ENCODE assay signal across 8 cellular contexts in genomic region chr9:114385412-114386181, GRCh38. TPM values are rescaled to one million over a fixed set of nuclear protein-coding genes. Genes with fewer than 3 reads are reported as not detected.
DNase-seq lines count a peak whose midpoint lies in the region; ATAC-seq and TF ChIP-seq lines count a peak whose summit lies in the region.

No MANE protein-coding gene starts in this region.

- no peaks in the 10 kb centered on the region for H3K27me3 ChIP-seq in skeletal muscle satellite cell (ENCODE audit: control insufficient read depth, insufficient read depth, low read length)

- intact Hi-C loops in left ventricle myocardium superior (cut with micrococcal nuclease), result no loop called here

- peak overlapping the region; percentile 55 for H3K9ac ChIP-seq in skeletal muscle satellite cell (ENCODE audit: low read depth, low read length)

- peak overlapping the region; percentile 5 for H3K4me3 ChIP-seq in skeletal muscle satellite cell (ENCODE audit: low read length)

- peak; percentile 86 for ATAC-seq in GM18907 (IDR thresholded peaks at IDR 0.05; ENCODE audit: unreplicated experiment)
- ATAC-seq in HG03139 (IDR thresholded peaks at IDR 0.05; ENCODE audit: unreplicated experiment), result peak; percentile 81
- peak; percentile 89 for ATAC-seq in SK-N-SH treated with all-trans-retinoic acid at 6 μM for 48 hours
- peak; percentile 78 to 88 for ATAC-seq in activated naive CD4-positive, alpha-beta T cell treated with anti-CD3 and anti-CD28 coated beads, Interleukin-2, amount 50 U/mL, for 72 hours
- peak; percentile 28 for ATAC-seq in left ventricle myocardium superior

- peak overlapping the region; percentile 99 for H3K4me2 ChIP-seq in skeletal muscle satellite cell (ENCODE audit: low read length)

- peaks cover 57% of the 10 kb centered on the region for H3K4me1 ChIP-seq in skeletal muscle satellite cell (ENCODE audit: control insufficient read depth, insufficient read depth, low read length)

- H3K9me3 Mint-ChIP-seq in activated naive CD4-positive, alpha-beta T cell treated with anti-CD3 and anti-CD28 coated beads, Interleukin-2, amount 50 U/mL, for 72 hours, result no peaks in the 10 kb centered on the region

- H3K36me3 ChIP-seq in skeletal muscle satellite cell (ENCODE audit: insufficient read depth, low read length), result no peaks in the 10 kb centered on the region

- H3K9me3 ChIP-seq in skeletal muscle satellite cell (replicated peaks; ENCODE audit: low read length), result no peaks in the 10 kb centered on the region

- peak; percentile 81 to 95 for DNase-seq in activated naive CD4-positive, alpha-beta T cell treated with anti-CD3 and anti-CD28 coated beads, Interleukin-2, amount 50 U/mL, for 72 hours (ENCODE audit: low spot score in 2 of 2)
- DNase-seq in left ventricle myocardium superior, result peak; percentile 67
- DNase-seq in GM19240 (ENCODE audit: insufficient read length, low spot score), result no peak
- DNase-seq in NCI-H2081 treated with DMSO at 0.1 percent for 48 hours (lab: John Stamatoyannopoulos, UW), result no peak

- H3K36me3 Mint-ChIP-seq in activated naive CD4-positive, alpha-beta T cell treated with anti-CD3 and anti-CD28 coated beads, Interleukin-2, amount 50 U/mL, for 72 hours, result peaks cover 62 to 73% of the 10 kb centered on the region in 2 donors

- peak overlapping the region; percentile 99 to 100 for H3K27ac Mint-ChIP-seq in activated naive CD4-positive, alpha-beta T cell treated with anti-CD3 and anti-CD28 coated beads, Interleukin-2, amount 50 U/mL, for 72 hours

TF ChIP-seq in SK-N-SH treated with all-trans-retinoic acid at 6 μM for 48 hours, 23 proteins besides CTCF, POLR2A, EP300 and RAD21:
- no peak for TF ChIP-seq ZFP3 (CRISPR knock-in tag; IDR thresholded peaks at IDR 0.05)
- TF ChIP-seq, protein P1, sequence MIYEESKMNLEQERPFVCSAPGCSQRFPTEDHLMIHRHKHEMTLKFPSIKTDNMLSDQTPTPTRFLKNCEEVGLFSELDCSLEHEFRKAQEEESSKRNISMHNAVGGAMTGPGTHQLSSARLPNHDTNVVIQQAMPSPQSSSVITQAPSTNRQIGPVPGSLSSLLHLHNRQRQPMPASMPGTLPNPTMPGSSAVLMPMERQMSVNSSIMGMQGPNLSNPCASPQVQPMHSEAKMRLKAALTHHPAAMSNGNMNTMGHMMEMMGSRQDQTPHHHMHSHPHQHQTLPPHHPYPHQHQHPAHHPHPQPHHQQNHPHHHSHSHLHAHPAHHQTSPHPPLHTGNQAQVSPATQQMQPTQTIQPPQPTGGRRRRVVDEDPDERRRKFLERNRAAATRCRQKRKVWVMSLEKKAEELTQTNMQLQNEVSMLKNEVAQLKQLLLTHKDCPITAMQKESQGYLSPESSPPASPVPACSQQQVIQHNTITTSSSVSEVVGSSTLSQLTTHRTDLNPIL (CRISPR knock-in tag; IDR thresholded peaks at IDR 0.05; ENCODE audit: low read depth), result no peak
- no peak for TF ChIP-seq OSR1 (CRISPR knock-in tag; IDR thresholded peaks at IDR 0.05)
- TF ChIP-seq, protein P2, sequence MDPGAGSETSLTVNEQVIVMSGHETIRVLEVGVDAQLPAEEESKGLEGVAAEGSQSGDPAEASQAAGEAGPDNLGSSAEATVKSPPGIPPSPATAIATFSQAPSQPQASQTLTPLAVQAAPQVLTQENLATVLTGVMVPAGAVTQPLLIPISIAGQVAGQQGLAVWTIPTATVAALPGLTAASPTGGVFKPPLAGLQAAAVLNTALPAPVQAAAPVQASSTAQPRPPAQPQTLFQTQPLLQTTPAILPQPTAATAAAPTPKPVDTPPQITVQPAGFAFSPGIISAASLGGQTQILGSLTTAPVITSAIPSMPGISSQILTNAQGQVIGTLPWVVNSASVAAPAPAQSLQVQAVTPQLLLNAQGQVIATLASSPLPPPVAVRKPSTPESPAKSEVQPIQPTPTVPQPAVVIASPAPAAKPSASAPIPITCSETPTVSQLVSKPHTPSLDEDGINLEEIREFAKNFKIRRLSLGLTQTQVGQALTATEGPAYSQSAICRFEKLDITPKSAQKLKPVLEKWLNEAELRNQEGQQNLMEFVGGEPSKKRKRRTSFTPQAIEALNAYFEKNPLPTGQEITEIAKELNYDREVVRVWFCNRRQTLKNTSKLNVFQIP (CRISPR knock-in tag; IDR thresholded peaks at IDR 0.05; ENCODE audit: borderline replicate concordance, low read depth), result no peak
- no peak for TF ChIP-seq RARB (CRISPR knock-in tag; IDR thresholded peaks at IDR 0.05)
- no peak for TF ChIP-seq TOX (CRISPR knock-in tag; IDR thresholded peaks at IDR 0.05; ENCODE audit: borderline replicate concordance)
- TF ChIP-seq SNAI2 (CRISPR knock-in tag; IDR thresholded peaks at IDR 0.05), result no peak
- no peak for TF ChIP-seq ZNF8 (CRISPR knock-in tag; IDR thresholded peaks at IDR 0.05)

RNA-seq across cellular contexts. Expression of gene AKNA, which starts 2.2 kb away (rescaled TPM):
- 100 to 1,000 TPM; 165 to 174 TPM for total RNA-seq in activated naive CD4-positive, alpha-beta T cell treated with anti-CD3 and anti-CD28 coated beads, Interleukin-2, amount 50 U/mL, for 72 hours
- total RNA-seq in left ventricle myocardium superior, result 5.1 TPM
- 5.7 and 11.2 TPM in 2 replicates for total RNA-seq in skeletal muscle satellite cell (2012; rRNA removed)

RNA-seq across cellular contexts. Expression of gene ORM2, which starts 55.9 kb away (rescaled TPM):
- total RNA-seq in activated naive CD4-positive, alpha-beta T cell treated with anti-CD3 and anti-CD28 coated beads, Interleukin-2, amount 50 U/mL, for 72 hours, result not detected
- not detected for total RNA-seq in left ventricle myocardium superior
- total RNA-seq in skeletal muscle satellite cell (2012; rRNA removed), result not detected in 2 replicates

Comparison
In these comparisons a context has a peak if more than half of its experiments do, and no peak if none do; other contexts are left out.
1. ATAC-seq: peak in every context shown above with its lines; median percentile 89 in SK-N-SH treated with all-trans-retinoic acid at 6 μM for 48 hours; 86 in GM18907; 83 in activated naive CD4-positive, alpha-beta T cell treated with anti-CD3 and anti-CD28 coated beads, Interleukin-2, amount 50 U/mL, for 72 hours; 81 in HG03139; 28 in left ventricle myocardium superior.
2. DNase-seq: peak in activated naive CD4-positive, alpha-beta T cell treated with anti-CD3 and anti-CD28 coated beads, Interleukin-2, amount 50 U/mL, for 72 hours (2 of 2) and left ventricle myocardium superior (single experiment); none in GM19240 (single experiment) and NCI-H2081 treated with DMSO at 0.1 percent for 48 hours (single experiment).
3. RNA of gene AKNA, which starts 2.2 kb away (total RNA-seq): 165 to 174 TPM in activated naive CD4-positive, alpha-beta T cell treated with anti-CD3 and anti-CD28 coated beads, Interleukin-2, amount 50 U/mL, for 72 hours; 5.1 TPM in left ventricle myocardium superior (single experiment); every median in the first group is over 10 times any median in the second.